Comparison of ENCODE assay signal across 1 cellular context in genomic region chr9:131469369-131469768, GRCh38.
TF ChIP-seq lines count a peak whose summit lies in the region.

No MANE protein-coding gene starts in this region.

TF ChIP-seq in K562, 482 proteins besides CTCF, POLR2A, EP300 and RAD21 (continued from another document):
- TF ChIP-seq L3MBTL2 (IDR thresholded peaks at IDR 0.05) (no peak), PATZ1 (CRISPR knock-in tag; IDR thresholded peaks at IDR 0.05; ENCODE audit: borderline replicate concordance) (no peak)
